Comparison of ENCODE assay signal across 12 cellular contexts in genomic region chr1:79899914-79900313, GRCh38.
DNase-seq lines count a peak whose midpoint lies in the region; ATAC-seq, FAIRE-seq and TF ChIP-seq lines count a peak whose summit lies in the region.
"Had no signal": no experiment of that assay in that cellular context is flagged by ENCODE, and none has a peak within 500 bp of the region (broad histone marks: within the 10 kb centered on the region; RNA-seq: fewer than 3 reads in every experiment).

No MANE protein-coding gene starts in this region.

- TF ChIP-seq CTCF in epithelial cell of esophagus (IDR thresholded peaks at IDR 0.05; ENCODE audit: insufficient read depth, low read depth, low read length, missing control alignments) (no peak), osteoblast (IDR thresholded peaks at IDR 0.05; ENCODE audit: extremely low read depth, low read depth, low read length) (peak; percentile 9)

- no peaks in the 10 kb centered on the region for H4K20me1 ChIP-seq in osteoblast (ENCODE audit: insufficient read depth, low read length)

- H3K27me3 ChIP-seq in osteoblast (ENCODE audit: insufficient read depth, low read length): no peaks in the 10 kb centered on the region
- H3K27me3 ChIP-seq: right lobe of liver had no signal

- ATAC-seq in HG02798 (IDR thresholded peaks at IDR 0.05; ENCODE audit: poor library complexity, unreplicated experiment): no peak
- ATAC-seq: right lobe of liver had no signal

- peak; percentile 99 for DNase-seq in EH (ENCODE audit: low read depth)
- peak; percentile 74 for DNase-seq in RCC 7860 (ENCODE audit: low spot score)
- peak; percentile 81 for DNase-seq in epithelial cell of esophagus (ENCODE audit: low read depth)
- DNase-seq in osteoblast (ENCODE audit: insufficient read length, low spot score, missing footprints): peak; percentile 68
- DNase-seq in effector CD8-positive, alpha-beta T cell (lab: John Stamatoyannopoulos, UW): no peak
- no peak for DNase-seq in islet precursor cell
- no peak for DNase-seq in NCI-H524 (lab: John Stamatoyannopoulos, UW)
- DNase-seq: activated effector memory CD4-positive, alpha-beta T cell treated with anti-CD3 and anti-CD28 coated beads, Interleukin-2, amount 50 U/mL, for 16 hours; CD4-positive, alpha-beta T cell; central memory CD4-positive, alpha-beta T cell; right lobe of liver had no signal

- no peak for FAIRE-seq in RCC 7860 (lab: Jason Lieb, UNC)

- H3K79me2 ChIP-seq in osteoblast (ENCODE audit: insufficient read depth, low read length): no peaks in the 10 kb centered on the region

- no peaks in the 10 kb centered on the region for H3K9me3 ChIP-seq in osteoblast (ENCODE audit: low read depth, low read length)
- H3K9me3 ChIP-seq: right lobe of liver had no signal

- peak overlapping the region; percentile 31 for H3K4me2 ChIP-seq in osteoblast (ENCODE audit: insufficient read depth, low read length)

- H3K4me3 ChIP-seq in epithelial cell of esophagus (ENCODE audit: low read length) (no peak overlapping the region), osteoblast (ENCODE audit: insufficient read depth, low read length) (no peak overlapping the region)
- H3K4me3 ChIP-seq: right lobe of liver had no signal

- peaks cover 9% of the 10 kb centered on the region for H3K4me1 ChIP-seq in osteoblast (ENCODE audit: insufficient read depth, low read length)
- H3K4me1 ChIP-seq: right lobe of liver had no signal

- H3K27ac ChIP-seq in osteoblast (ENCODE audit: low read depth, low read length): peak overlapping the region; percentile 78
- H3K27ac ChIP-seq: right lobe of liver had no signal

- H3K36me3 ChIP-seq in osteoblast (ENCODE audit: insufficient read depth, low read length): no peaks in the 10 kb centered on the region
- H3K36me3 ChIP-seq: right lobe of liver had no signal

- H2AFZ ChIP-seq in osteoblast (ENCODE audit: low read length): peak overlapping the region; percentile 89

Comparison
In these comparisons a context has a peak if more than half of its experiments do, and no peak if none do; other contexts are left out.
1. DNase-seq: peak in EH (single experiment), RCC 7860 (single experiment), epithelial cell of esophagus (single experiment) and osteoblast (single experiment); none in effector CD8-positive, alpha-beta T cell (single experiment), islet precursor cell (single experiment) and NCI-H524 (0 of 2).